ENCODE assay signal across 1 cellular context in the genomic region with DNA sequence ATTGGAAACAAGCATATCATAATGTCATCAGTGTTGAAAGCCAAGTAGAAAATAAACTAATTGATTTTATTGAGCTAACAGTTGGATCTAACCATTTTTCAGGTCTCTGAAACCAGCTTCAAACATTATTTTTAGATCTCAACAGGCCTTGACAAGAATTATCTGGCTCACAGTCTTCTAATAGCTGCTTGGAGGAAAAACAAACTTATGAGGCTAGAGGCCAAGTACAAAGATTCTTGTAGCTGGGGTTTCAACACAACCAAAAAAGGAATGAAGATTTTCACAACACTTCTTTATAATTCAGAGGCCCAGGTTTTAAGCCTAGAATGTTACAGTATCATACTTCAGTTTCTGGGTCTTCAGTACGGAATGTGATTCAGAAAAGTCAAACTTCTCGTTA.
TF ChIP-seq lines count a peak whose summit lies in the region.

No MANE protein-coding gene starts in this region.

TF ChIP-seq in IMR-90, 13 proteins besides CTCF, POLR2A, EP300 and RAD21 (continued from another document):
- TF ChIP-seq, protein P1, sequence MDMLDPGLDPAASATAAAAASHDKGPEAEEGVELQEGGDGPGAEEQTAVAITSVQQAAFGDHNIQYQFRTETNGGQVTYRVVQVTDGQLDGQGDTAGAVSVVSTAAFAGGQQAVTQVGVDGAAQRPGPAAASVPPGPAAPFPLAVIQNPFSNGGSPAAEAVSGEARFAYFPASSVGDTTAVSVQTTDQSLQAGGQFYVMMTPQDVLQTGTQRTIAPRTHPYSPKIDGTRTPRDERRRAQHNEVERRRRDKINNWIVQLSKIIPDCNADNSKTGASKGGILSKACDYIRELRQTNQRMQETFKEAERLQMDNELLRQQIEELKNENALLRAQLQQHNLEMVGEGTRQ (IDR thresholded peaks at IDR 0.05; ENCODE audit: low read depth, low read length), result no peak
- TF ChIP-seq, protein P2, sequence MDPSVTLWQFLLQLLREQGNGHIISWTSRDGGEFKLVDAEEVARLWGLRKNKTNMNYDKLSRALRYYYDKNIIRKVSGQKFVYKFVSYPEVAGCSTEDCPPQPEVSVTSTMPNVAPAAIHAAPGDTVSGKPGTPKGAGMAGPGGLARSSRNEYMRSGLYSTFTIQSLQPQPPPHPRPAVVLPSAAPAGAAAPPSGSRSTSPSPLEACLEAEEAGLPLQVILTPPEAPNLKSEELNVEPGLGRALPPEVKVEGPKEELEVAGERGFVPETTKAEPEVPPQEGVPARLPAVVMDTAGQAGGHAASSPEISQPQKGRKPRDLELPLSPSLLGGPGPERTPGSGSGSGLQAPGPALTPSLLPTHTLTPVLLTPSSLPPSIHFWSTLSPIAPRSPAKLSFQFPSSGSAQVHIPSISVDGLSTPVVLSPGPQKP (IDR thresholded peaks at IDR 0.05; ENCODE audit: borderline replicate concordance, low read depth, low read length), result no peak
- TF ChIP-seq SMC3 (IDR thresholded peaks at IDR 0.05; ENCODE audit: low read depth, low read length), result no peak
- TF ChIP-seq MAZ (IDR thresholded peaks at IDR 0.05; ENCODE audit: borderline replicate concordance, low read depth, low read length), result no peak
- TF ChIP-seq CHD1 (IDR thresholded peaks at IDR 0.05; ENCODE audit: low read depth, low read length), result no peak
- TF ChIP-seq MXI1 (IDR thresholded peaks at IDR 0.05; ENCODE audit: borderline replicate concordance, low read depth, low read length), result no peak
- no peak for TF ChIP-seq CEBPB (IDR thresholded peaks at IDR 0.05; ENCODE audit: low read depth, low read length)
- TF ChIP-seq BHLHE40 (IDR thresholded peaks at IDR 0.05; ENCODE audit: low read depth, low read length), result no peak
- no peak for TF ChIP-seq NFE2L2 (IDR thresholded peaks at IDR 0.05; ENCODE audit: low read depth, low read length)
- TF ChIP-seq RFX5 (IDR thresholded peaks at IDR 0.05; ENCODE audit: low read depth, low read length), result no peak
TF ChIP-seq in IMR-90: peak in this region for 0.
